Comparison of ENCODE assay signal across 23 cellular contexts in genomic region chr14:101773378-101773777, GRCh38. TPM values are rescaled to one million over a fixed set of nuclear protein-coding genes. Genes with fewer than 3 reads are reported as not detected.
A peak's percentile ranks its signal among the peaks of the same experiment; 100 is the strongest.
DNase-seq lines count a peak whose midpoint lies in the region; ATAC-seq and TF ChIP-seq lines count a peak whose summit lies in the region.
"Had no signal": no experiment of that assay in that cellular context is flagged by ENCODE, and none has a peak within 500 bp of the region (broad histone marks: within the 10 kb centered on the region; RNA-seq: fewer than 3 reads in every experiment).

No MANE protein-coding gene starts in this region.

- no peaks in the 10 kb centered on the region for H3K9me2 ChIP-seq in SU-DHL-6 (replicated peaks; ENCODE audit: insufficient read depth, low read length)

- TF ChIP-seq CTCF in IMR-90 (conservative IDR thresholded peaks at IDR 0.05; ENCODE audit: low read depth, low read length) (no peak), SU-DHL-6 (IDR thresholded peaks at IDR 0.05; ENCODE audit: insufficient read depth, low read length, poor library complexity, severe bottlenecking) (no peak), glutamatergic neuron (IDR thresholded peaks at IDR 0.05; ENCODE audit: partially characterized antibody, unreplicated experiment) (no peak)

- intact Hi-C loops in IMR-90 (cut with micrococcal nuclease): loop anchor here (5.0 to 10.0 kb wide), 3 partner anchors 121 to 189 kb away; partner anchors contain the start of gene DYNC1H1
- intact Hi-C loops in left colon (cut with DNase I, micrococcal nuclease): loop anchor here in 1 of 2 donors (5.0 to 10.0 kb wide), 3 partner anchors 61 to 174 kb away; no protein-coding TSS in a partner anchor

- H3K18ac ChIP-seq in IMR-90 (ENCODE audit: low read depth, low read length): no peak overlapping the region

- H3K14ac ChIP-seq in IMR-90 (replicated peaks; ENCODE audit: low read depth, low read length): no peak overlapping the region

- H3K27me3 ChIP-seq in IMR-90 (ENCODE audit: control insufficient read depth, insufficient read depth, low read length) (no peaks in the 10 kb centered on the region), SU-DHL-6 (ENCODE audit: low read length) (no peaks in the 10 kb centered on the region)
- H3K27me3 ChIP-seq: heart right ventricle, MG63, upper lobe of right lung had no signal

- no peak overlapping the region for H2BK120ac ChIP-seq in IMR-90 (ENCODE audit: low read depth, low read length)

- no peak overlapping the region for H3K27ac ChIP-seq in IMR-90 (ENCODE audit: insufficient read depth, low read length)
- peak overlapping the region; percentile 95 for H3K27ac ChIP-seq in SU-DHL-6 (ENCODE audit: low read depth, low read length)
- peak overlapping the region; percentile 67 for H3K27ac ChIP-seq in substantia nigra (ENCODE audit: low read depth, low read length, poor library complexity, severe bottlenecking)
- H3K27ac ChIP-seq: coronary artery, foreskin keratinocyte, heart right ventricle, upper lobe of right lung, WERI-Rb-1 had no signal

- H3K36me3 Mint-ChIP-seq in glutamatergic neuron (ENCODE audit: unreplicated experiment): peaks cover 2% of the 10 kb centered on the region

- DNase-seq in IMR-90 (no peak), glutamatergic neuron (no peak), substantia nigra (lab: John Stamatoyannopoulos, UW) (no peak), left colon (no peak)
- DNase-seq in stimulated activated CD4-positive, alpha-beta T cell treated with anti-CD3 and anti-CD28 coated beads, Interleukin-2, amount 100 ng/mL, for 48 hours: no peak
- DNase-seq: activated CD4-positive, alpha-beta T cell treated with anti-CD3 and anti-CD28 coated beads, Interleukin-2, amount 10 ng/mL, durations not matched to agents 7 days and 5 days; activated naive CD4-positive, alpha-beta T cell treated with Interleukin-2 at 50 U/mL for 16 hours; activated T-cell treated with anti-CD3 and anti-CD28 coated beads, Interleukin-2, amount 50 U/mL, for 48 hours; foreskin keratinocyte; H7; heart right ventricle; kidney glomerular epithelial cell; MG63; NCI-H1436; NCI-H446 treated with DMSO at 0.1 percent for 48 hours; right cardiac atrium; Right ventricle myocardium superior; upper lobe of right lung; WERI-Rb-1 had no signal

- H3K27ac Mint-ChIP-seq in glutamatergic neuron (ENCODE audit: unreplicated experiment): peak overlapping the region; percentile 96

- no peak overlapping the region for H2BK15ac ChIP-seq in IMR-90 (ENCODE audit: low read depth, low read length)

- H4K5ac ChIP-seq in IMR-90 (ENCODE audit: low read depth, low read length): no peak overlapping the region

- H2AK5ac ChIP-seq in IMR-90 (ENCODE audit: low read depth, low read length): no peak overlapping the region

- peaks cover 0 to 3% of the 10 kb centered on the region in 2 experiments; a peak in 2 of 4 replicates for H3K79me1 ChIP-seq in IMR-90 (ENCODE audit: low read depth in 1 of 2, low read length in 2 of 2)

- no peak overlapping the region for H2BK5ac ChIP-seq in IMR-90 (ENCODE audit: low read depth, low read length, poor library complexity, severe bottlenecking)

- CTCF ChIA-PET in IMR-90 (lab: Yijun Ruan, JAX): no interaction called here

- H3K9ac ChIP-seq in IMR-90 (ENCODE audit: low read depth, low read length): no peak overlapping the region
- H3K9ac ChIP-seq in SU-DHL-6 (ENCODE audit: low read length): peak overlapping the region; percentile 53; the same call in 1 of the 2 replicates

- POLR2A ChIA-PET in IMR-90 (lab: Charles Lee; ENCODE audit: unreplicated experiment): no interaction called here

- peaks cover 43% of the 10 kb centered on the region for H3K4me1 Mint-ChIP-seq in glutamatergic neuron (ENCODE audit: low read depth, unreplicated experiment)

- H3K4me2 ChIP-seq in IMR-90 (ENCODE audit: low read depth, low read length) (no peak overlapping the region), SU-DHL-6 (ENCODE audit: low read depth, low read length, poor library complexity, severe bottlenecking) (peak overlapping the region; percentile 65)

- WGBS in IMR-90 (ENCODE audit: extremely low coverage in 2 of 2, insufficient read length in 1 of 2), 2 experiments: 100% methylated on average over 1 of the region's 2 CpGs; no CpG with 5 or more reads in 1 of the 2 experiments

- in situ Hi-C loops in IMR-90 (cut with MboI; ENCODE audit: low sequenced_read_pairs): loop anchor here (25.0 kb wide), 1 partner anchor 539 kb away; the partner anchor contains the start of genes MOK and ZNF839

- H3F3A ChIP-seq in SU-DHL-6 (ENCODE audit: insufficient read depth): peaks cover 46% of the 10 kb centered on the region

- H3K36me3 ChIP-seq in IMR-90 (ENCODE audit: control insufficient read depth, insufficient read depth, low read length): no peaks in the 10 kb centered on the region
- no peaks in the 10 kb centered on the region for H3K36me3 ChIP-seq in SU-DHL-6 (ENCODE audit: low read length)
- H3K36me3 ChIP-seq: heart right ventricle, MG63, upper lobe of right lung, WERI-Rb-1 had no signal

- no peak overlapping the region for H4K91ac ChIP-seq in IMR-90 (ENCODE audit: insufficient read depth, low read depth, low read length)

- no TSS peak for BruUV-seq in IMR-90 (replicated peaks; lab: Mats Ljungman, UMichigan)

- H4K20me1 ChIP-seq in IMR-90 (ENCODE audit: insufficient read depth, low read length) (peaks cover 9% of the 10 kb centered on the region), SU-DHL-6 (ENCODE audit: low read depth, low read length) (no peaks in the 10 kb centered on the region)

- H3K4me3 ChIP-seq in IMR-90 (ENCODE audit: insufficient read depth, low read depth, low read length) (no peak overlapping the region), SU-DHL-6 (ENCODE audit: insufficient read depth, low read length, poor library complexity, severe bottlenecking) (no peak overlapping the region)
- H3K4me3 ChIP-seq: coronary artery, heart right ventricle, K562, MG63, upper lobe of right lung had no signal

- H3K9me1 ChIP-seq in IMR-90 (ENCODE audit: insufficient read depth, low read length): no peaks in the 10 kb centered on the region

- H3K4me3 Mint-ChIP-seq in glutamatergic neuron (ENCODE audit: unreplicated experiment): peak overlapping the region; percentile 30
- H3K4me3 Mint-ChIP-seq: activated CD4-positive, alpha-beta T cell treated with anti-CD3 and anti-CD28 coated beads, Interleukin-2, amount 10 ng/mL, durations not matched to agents 7 days and 5 days had no signal

- H3K23ac ChIP-seq in IMR-90 (ENCODE audit: low read depth, low read length): no peak overlapping the region

- H2BK20ac ChIP-seq in IMR-90 (ENCODE audit: low read depth, low read length): no peak overlapping the region

- H4K8ac ChIP-seq in IMR-90 (ENCODE audit: low read depth in 2 of 2, low read length in 2 of 2): no peak overlapping the region

- peak overlapping the region; percentile 25 for H2AK9ac ChIP-seq in IMR-90 (replicated peaks; ENCODE audit: low read depth, low read length, poor library complexity)

- H3K9me3 ChIP-seq in IMR-90 (ENCODE audit: control insufficient read depth, insufficient read depth, low read length) (no peaks in the 10 kb centered on the region), SU-DHL-6 (ENCODE audit: insufficient read depth, low read length) (no peaks in the 10 kb centered on the region)
- H3K9me3 ChIP-seq: heart right ventricle, MG63, upper lobe of right lung had no signal

- H3K56ac ChIP-seq in IMR-90 (ENCODE audit: extremely low read depth, insufficient read depth, low read length): no peak overlapping the region

- TF ChIP-seq RAD21 in IMR-90 (IDR thresholded peaks at IDR 0.05; ENCODE audit: low read length): no peak

- ATAC-seq in IMR-90 (ENCODE audit: low read depth): no peak
- ATAC-seq in left colon: no peak
- ATAC-seq in GM18907 (IDR thresholded peaks at IDR 0.05; ENCODE audit: unreplicated experiment): no peak
- ATAC-seq: foreskin keratinocyte, K562, right cardiac atrium, upper lobe of right lung had no signal

- dilution Hi-C loops in IMR-90 (cut with HindIII; ENCODE audit: low sequenced_read_pairs, unreplicated experiment): no loop called here

- peaks cover 10% of the 10 kb centered on the region for H3K9me3 Mint-ChIP-seq in glutamatergic neuron (ENCODE audit: unreplicated experiment)

- H3K27me3 Mint-ChIP-seq in glutamatergic neuron (ENCODE audit: unreplicated experiment): peaks cover 4% of the 10 kb centered on the region

- H2AFZ ChIP-seq in IMR-90 (replicated peaks; ENCODE audit: low read length, poor library complexity) (no peak overlapping the region), SU-DHL-6 (ENCODE audit: low read depth, low read length, severe bottlenecking) (no peak overlapping the region)

- TF ChIP-seq POLR2A in IMR-90 (IDR thresholded peaks at IDR 0.05; ENCODE audit: low read depth, low read length): no peak

- no peak overlapping the region for H3K4ac ChIP-seq in IMR-90 (ENCODE audit: low read depth, low read length)

- H3K79me2 ChIP-seq in SU-DHL-6 (ENCODE audit: insufficient read depth, low read length): no peaks in the 10 kb centered on the region

- no peaks in the 10 kb centered on the region; the same call in 1 of the 2 replicates for H3K4me1 ChIP-seq in IMR-90 (ENCODE audit: control insufficient read depth, insufficient read depth, low read length)
- H3K4me1 ChIP-seq: foreskin keratinocyte, upper lobe of right lung had no signal

TF ChIP-seq in IMR-90, 13 proteins besides CTCF, POLR2A, EP300 and RAD21 (continues in another document):
- TF ChIP-seq CEBPB (IDR thresholded peaks at IDR 0.05; ENCODE audit: low read depth, low read length): no peak
- no peak for TF ChIP-seq MXI1 (IDR thresholded peaks at IDR 0.05; ENCODE audit: borderline replicate concordance, low read depth, low read length)
- TF ChIP-seq RFX5 (IDR thresholded peaks at IDR 0.05; ENCODE audit: low read depth, low read length): no peak
- no peak for TF ChIP-seq NFE2L2 (IDR thresholded peaks at IDR 0.05; ENCODE audit: low read depth, low read length)
- no peak for TF ChIP-seq BHLHE40 (IDR thresholded peaks at IDR 0.05; ENCODE audit: low read depth, low read length)
- TF ChIP-seq USF2 (IDR thresholded peaks at IDR 0.05; ENCODE audit: low read depth, low read length): no peak
- TF ChIP-seq MAZ (IDR thresholded peaks at IDR 0.05; ENCODE audit: borderline replicate concordance, low read depth, low read length): no peak
- TF ChIP-seq FOS (IDR thresholded peaks at IDR 0.05; ENCODE audit: low read depth, low read length): no peak
- TF ChIP-seq RCOR1 (IDR thresholded peaks at IDR 0.05; ENCODE audit: insufficient replicate concordance, low read length): no peak

RNA-seq across cellular contexts. Expression of gene PPP2R5C, which starts 11.9 kb away (rescaled TPM):
- total RNA-seq in IMR-90 (2012; rRNA removed) (78.7 and 107 TPM in 2 replicates), glutamatergic neuron (ENCODE audit: unreplicated experiment) (116 TPM), left colon (100 to 1,000 TPM; 139 to 144 TPM)
- polyA plus RNA-seq in IMR-90 (2012; rRNA removed): 56.7 and 65.9 TPM in 2 replicates
- 15.8 and 38.8 TPM in 2 replicates for polyA plus RNA-seq in IMR-90 (2012; cell fraction: cytosol; rRNA removed)
- 29.0 and 68.7 TPM in 2 replicates for polyA plus RNA-seq in IMR-90 (2012; cell fraction: nucleus; rRNA removed; ENCODE audit: low replicate concordance)
